Comparison of ENCODE assay signal across 25 cellular contexts in the genomic region with DNA sequence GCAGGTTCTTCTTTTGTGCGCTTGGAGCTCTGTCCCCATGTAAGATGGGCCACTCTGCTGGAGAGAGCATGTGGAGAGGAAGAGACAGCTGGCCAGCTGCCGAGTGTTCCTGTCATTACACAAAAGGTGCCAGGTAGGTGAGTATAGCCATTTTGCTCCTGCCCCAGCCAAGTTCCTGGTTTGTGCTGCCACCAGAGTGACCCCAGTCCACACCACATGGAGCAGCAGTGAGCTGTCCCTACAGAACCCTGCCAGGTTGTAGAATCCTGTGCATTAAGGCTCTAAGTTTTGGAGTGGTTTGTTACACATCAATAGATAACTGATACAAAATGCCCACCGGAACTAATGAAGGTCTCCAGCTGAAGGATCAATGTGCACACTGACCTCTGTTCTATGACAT.
DNase-seq lines count a peak whose midpoint lies in the region; TF ChIP-seq lines count a peak whose summit lies in the region.
"Had no signal": no experiment of that assay in that cellular context is flagged by ENCODE, and none has a peak within 500 bp of the region (broad histone marks: within the 10 kb centered on the region; RNA-seq: fewer than 3 reads in every experiment).

No MANE protein-coding gene starts in this region.

- H3K4me3 ChIP-seq in endodermal cell (ENCODE audit: low read length) (no peak overlapping the region), stomach (no peak overlapping the region)
- H3K4me3 ChIP-seq: dorsolateral prefrontal cortex, esophagus muscularis mucosa, left ventricle myocardium inferior had no signal

- intact Hi-C loops in stomach (cut with DNase I; ENCODE audit: low total_unique reads) = no loop called here

- H3K4me1 Mint-ChIP-seq in endodermal cell = peaks cover 28% of the 10 kb centered on the region
- H3K4me1 Mint-ChIP-seq: activated naive CD4-positive, alpha-beta T cell treated with anti-CD3 and anti-CD28 coated beads, Interleukin-2, amount 10 ng/mL, durations not matched to agents 7 days and 5 days; CD4-positive, CD25-positive, alpha-beta regulatory T cell had no signal

- H3K9me3 Mint-ChIP-seq in endodermal cell = peaks cover 4% of the 10 kb centered on the region
- H3K9me3 Mint-ChIP-seq: activated naive CD4-positive, alpha-beta T cell treated with anti-CD3 and anti-CD28 coated beads, Interleukin-2, amount 10 ng/mL, durations not matched to agents 7 days and 5 days; activated T-cell treated with anti-CD3 and anti-CD28 coated beads, Interleukin-2, amount 50 U/mL, for 4 hours had no signal

- no peak overlapping the region for H3K9ac ChIP-seq in endodermal cell (ENCODE audit: extremely low read depth, low read length, poor library complexity, severe bottlenecking)

- no peaks in the 10 kb centered on the region for H3K27me3 Mint-ChIP-seq in endodermal cell (ENCODE audit: insufficient read depth)
- H3K27me3 Mint-ChIP-seq: CD4-positive, CD25-positive, alpha-beta regulatory T cell had no signal

- no peaks in the 10 kb centered on the region for H3K36me3 ChIP-seq in endodermal cell (ENCODE audit: control insufficient read depth, insufficient read depth, low read length)
- H3K36me3 ChIP-seq in stomach = no peaks in the 10 kb centered on the region
- H3K36me3 ChIP-seq: esophagus muscularis mucosa, left ventricle myocardium inferior had no signal

- no peak overlapping the region for H3K4me3 Mint-ChIP-seq in endodermal cell
- H3K4me3 Mint-ChIP-seq: activated CD8-positive, alpha-beta T cell treated with anti-CD3 and anti-CD28 coated beads, Interleukin-2, amount 10 ng/mL, durations not matched to agents 7 days and 5 days; activated naive CD4-positive, alpha-beta T cell treated with anti-CD3 and anti-CD28 coated beads, Interleukin-2, amount 10 ng/mL, durations not matched to agents 7 days and 5 days; activated T-cell treated with anti-CD3 and anti-CD28 coated beads, Interleukin-2, amount 50 U/mL, for 4 hours; CD4-positive, CD25-positive, alpha-beta regulatory T cell had no signal

- H3K4me1 ChIP-seq in endodermal cell (ENCODE audit: control insufficient read depth, insufficient read depth, low read length) (peaks cover 11% of the 10 kb centered on the region), stomach (no peaks in the 10 kb centered on the region)
- H3K4me1 ChIP-seq: esophagus muscularis mucosa, left ventricle myocardium inferior had no signal

- no peaks in the 10 kb centered on the region for H3K27me3 ChIP-seq in endodermal cell (ENCODE audit: control insufficient read depth, insufficient read depth, low read length, poor library complexity, severe bottlenecking)
- H3K27me3 ChIP-seq in stomach = peaks cover 0 to 5% (median 2%) of the 10 kb centered on the region in 3 donors
- H3K27me3 ChIP-seq: dorsolateral prefrontal cortex, esophagus muscularis mucosa had no signal

- no peak overlapping the region for H3K27ac Mint-ChIP-seq in endodermal cell
- H3K27ac Mint-ChIP-seq: activated CD8-positive, alpha-beta T cell treated with anti-CD3 and anti-CD28 coated beads, Interleukin-2, amount 10 ng/mL, durations not matched to agents 7 days and 5 days; activated naive CD4-positive, alpha-beta T cell treated with anti-CD3 and anti-CD28 coated beads, Interleukin-2, amount 10 ng/mL, durations not matched to agents 7 days and 5 days had no signal

- no peaks in the 10 kb centered on the region for H3K36me3 Mint-ChIP-seq in endodermal cell (ENCODE audit: low read depth)
- H3K36me3 Mint-ChIP-seq: activated naive CD4-positive, alpha-beta T cell treated with anti-CD3 and anti-CD28 coated beads, Interleukin-2, amount 10 ng/mL, durations not matched to agents 7 days and 5 days; CD4-positive, CD25-positive, alpha-beta regulatory T cell had no signal

- TF ChIP-seq CTCF in endodermal cell (conservative IDR thresholded peaks at IDR 0.05) (peak; percentile 68), stomach (IDR thresholded peaks at IDR 0.05) (no peak)

- 88 to 100% methylated on average over 2 to 3 of the region's 3 CpGs for WGBS in endodermal cell (ENCODE audit: insufficient coverage in 1 of 2, insufficient read length in 1 of 2), 2 experiments
- WGBS in stomach, 5 donors = 82 to 98% (median 86%) methylated on average over 3 of the region's 3 CpGs

- TF ChIP-seq EP300 in stomach (IDR thresholded peaks at IDR 0.05) = no peak

- peak; percentile 25 for DNase-seq in NCI-H748 (lab: John Stamatoyannopoulos, UW; ENCODE audit: unreplicated experiment)
- no peak for DNase-seq in NCI-H748 treated with DMSO at 0.1 percent for 48 hours (lab: John Stamatoyannopoulos, UW)
- DNase-seq in NCI-H146 (lab: John Stamatoyannopoulos, UW) = peak; percentile 70
- peak; percentile 66 for DNase-seq in endodermal cell
- no peak for DNase-seq in cerebellar nuclear complex (lab: John Stamatoyannopoulos, UW)
- no peak for DNase-seq in SIG-M5 (lab: John Stamatoyannopoulos, UW)
- no peak for DNase-seq in stomach
- no peak for DNase-seq in epidermal melanocyte (ENCODE audit: insufficient read length, low spot score)
- DNase-seq: ACHN; activated CD8-positive, alpha-beta T cell treated with anti-CD3 and anti-CD28 coated beads, Interleukin-2, amount 10 ng/mL, durations not matched to agents 7 days and 5 days; activated naive CD4-positive, alpha-beta T cell treated with anti-CD3 and anti-CD28 coated beads, Interleukin-2, amount 10 ng/mL, durations not matched to agents 7 days and 5 days; activated T-cell treated with anti-CD3 and anti-CD28 coated beads, Interleukin-2, amount 50 U/mL, for 4 hours; anterior cingulate cortex; caudate nucleus; CD4-positive, CD25-positive, alpha-beta regulatory T cell; DMS153; dorsolateral prefrontal cortex; IMR-90; left ventricle myocardium inferior; MM.1S; NCI-H2107; NCI-H82; retina; T-helper 2 cell had no signal

- no peak for TF ChIP-seq POLR2A in stomach (IDR thresholded peaks at IDR 0.05)

- no peak overlapping the region for H3K27ac ChIP-seq in endodermal cell (ENCODE audit: low read depth, low read length)
- no peak overlapping the region for H3K27ac ChIP-seq in stomach
- H3K27ac ChIP-seq: dorsolateral prefrontal cortex, esophagus muscularis mucosa, left ventricle myocardium inferior had no signal

- peaks cover 7% of the 10 kb centered on the region for H3K9me3 ChIP-seq in endodermal cell (ENCODE audit: control insufficient read depth, low read length)
- peaks cover 0 to 11% (median 5%) of the 10 kb centered on the region in 4 donors for H3K9me3 ChIP-seq in stomach
- H3K9me3 ChIP-seq: esophagus muscularis mucosa had no signal

Comparison
In these comparisons a context has a peak if more than half of its experiments do, and no peak if none do; other contexts are left out.
1. DNase-seq: peak in NCI-H748 (single experiment), NCI-H146 (single experiment) and endodermal cell (single experiment); none in NCI-H748 treated with DMSO at 0.1 percent for 48 hours (single experiment), cerebellar nuclear complex (0 of 2), SIG-M5 (single experiment), stomach (single experiment) and epidermal melanocyte (single experiment).